ENCODE assay signal across 1 cellular context in genomic region chr12:107411792-107412535, GRCh38.
TF ChIP-seq lines count a peak whose summit lies in the region.

No MANE protein-coding gene starts in this region.

TF ChIP-seq in HEK293, 187 proteins besides CTCF, POLR2A, EP300 and RAD21 (continued from another document):
- TF ChIP-seq ZBTB26 (tag by site-specific recombination; optimal IDR thresholded peaks at IDR 0.05) (no peak), REPIN1 (tag by site-specific recombination; IDR thresholded peaks at IDR 0.05; ENCODE audit: low read depth) (no peak), PRDM6 (tag by site-specific recombination; IDR thresholded peaks at IDR 0.05) (no peak), ZNF530 (tag by site-specific recombination; IDR thresholded peaks at IDR 0.05; ENCODE audit: low read depth) (no peak), ZNF558 (tag by site-specific recombination; IDR thresholded peaks at IDR 0.05) (no peak), ZNF138 (tag by site-specific recombination; IDR thresholded peaks at IDR 0.05; ENCODE audit: borderline replicate concordance) (no peak), ZNF184 (tag by site-specific recombination; IDR thresholded peaks at IDR 0.05) (peak; percentile 67; the same call in 1 of the 2 replicates), ZNF10 (tag by site-specific recombination; IDR thresholded peaks at IDR 0.05) (no peak), TSHZ1 (tag by site-specific recombination; IDR thresholded peaks at IDR 0.05; ENCODE audit: borderline replicate concordance) (0 out of 2 replicates have a peak, but pooled peaks have one; percentile 30), ZNF626 (tag by site-specific recombination; IDR thresholded peaks at IDR 0.05) (no peak), REST (tag by site-specific recombination; IDR thresholded peaks at IDR 0.05) (no peak), KLF17 (tag by site-specific recombination; IDR thresholded peaks at IDR 0.05) (0 out of 2 replicates have a peak, but pooled peaks have one; percentile 53), ZSCAN18 (tag by site-specific recombination; IDR thresholded peaks at IDR 0.05) (no peak), PRDM4 (tag by site-specific recombination; IDR thresholded peaks at IDR 0.05) (no peak), WT1 (tag by site-specific recombination; IDR thresholded peaks at IDR 0.05) (no peak)
